ENCODE assay signal across 13 cellular contexts in the genomic region with DNA sequence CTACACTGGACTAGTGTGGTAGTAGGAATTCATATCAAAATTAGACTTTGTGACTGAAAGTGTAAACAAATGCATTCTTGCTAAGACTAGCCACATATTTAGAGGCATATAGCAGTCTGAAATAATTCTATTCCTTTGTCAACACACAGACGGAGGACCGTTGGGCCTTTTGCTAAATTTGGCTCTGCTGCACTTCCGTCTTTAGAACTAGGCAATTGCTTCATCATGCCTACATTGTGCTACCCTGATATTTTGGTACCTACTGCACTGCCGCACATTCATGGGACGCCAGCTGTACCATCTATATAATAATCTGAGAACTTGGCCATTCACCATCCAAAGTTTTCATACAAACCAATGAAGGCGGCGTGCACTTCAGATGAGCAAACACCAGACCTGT.
"Had no signal": no experiment of that assay in that cellular context is flagged by ENCODE, and none has a peak within 500 bp of the region (broad histone marks: within the 10 kb centered on the region; RNA-seq: fewer than 3 reads in every experiment).

No MANE protein-coding gene starts in this region.

- ATAC-seq: activated CD4-positive, alpha-beta T cell treated with anti-CD3 and anti-CD28 coated beads for 36 hours; gastrocnemius medialis; heart left ventricle; left lung; naive thymus-derived CD4-positive, alpha-beta T cell; psoas muscle; right cardiac atrium had no signal

- DNase-seq: activated CD4-positive, alpha-beta T cell treated with anti-CD3 and anti-CD28 coated beads for 36 hours; activated CD4-positive, alpha-beta T cell treated with anti-CD3 and anti-CD28 coated beads, Interleukin-2, amount 50 U/mL, for 48 hours; activated gamma-delta T cell; cortex of kidney; gastrocnemius medialis; heart left ventricle; left lung; naive thymus-derived CD4-positive, alpha-beta T cell; psoas muscle; right cardiac atrium; stimulated activated CD4-positive, alpha-beta T cell treated with anti-CD3 and anti-CD28 coated beads, Interleukin-15, amount 100 ng/mL, for 24 hours; stimulated activated CD4-positive, alpha-beta T cell treated with anti-CD3 and anti-CD28 coated beads, Interleukin-2, amount 100 ng/mL, for 48 hours; T-helper 2 cell had no signal
